Comparison of ENCODE assay signal across 1 cellular context in genomic region chr19:4985551-4985991, GRCh38.
TF ChIP-seq lines count a peak whose summit lies in the region.

No MANE protein-coding gene starts in this region.

TF ChIP-seq in HepG2, 621 proteins besides CTCF, POLR2A, EP300 and RAD21:
- TF ChIP-seq, protein P1, sequence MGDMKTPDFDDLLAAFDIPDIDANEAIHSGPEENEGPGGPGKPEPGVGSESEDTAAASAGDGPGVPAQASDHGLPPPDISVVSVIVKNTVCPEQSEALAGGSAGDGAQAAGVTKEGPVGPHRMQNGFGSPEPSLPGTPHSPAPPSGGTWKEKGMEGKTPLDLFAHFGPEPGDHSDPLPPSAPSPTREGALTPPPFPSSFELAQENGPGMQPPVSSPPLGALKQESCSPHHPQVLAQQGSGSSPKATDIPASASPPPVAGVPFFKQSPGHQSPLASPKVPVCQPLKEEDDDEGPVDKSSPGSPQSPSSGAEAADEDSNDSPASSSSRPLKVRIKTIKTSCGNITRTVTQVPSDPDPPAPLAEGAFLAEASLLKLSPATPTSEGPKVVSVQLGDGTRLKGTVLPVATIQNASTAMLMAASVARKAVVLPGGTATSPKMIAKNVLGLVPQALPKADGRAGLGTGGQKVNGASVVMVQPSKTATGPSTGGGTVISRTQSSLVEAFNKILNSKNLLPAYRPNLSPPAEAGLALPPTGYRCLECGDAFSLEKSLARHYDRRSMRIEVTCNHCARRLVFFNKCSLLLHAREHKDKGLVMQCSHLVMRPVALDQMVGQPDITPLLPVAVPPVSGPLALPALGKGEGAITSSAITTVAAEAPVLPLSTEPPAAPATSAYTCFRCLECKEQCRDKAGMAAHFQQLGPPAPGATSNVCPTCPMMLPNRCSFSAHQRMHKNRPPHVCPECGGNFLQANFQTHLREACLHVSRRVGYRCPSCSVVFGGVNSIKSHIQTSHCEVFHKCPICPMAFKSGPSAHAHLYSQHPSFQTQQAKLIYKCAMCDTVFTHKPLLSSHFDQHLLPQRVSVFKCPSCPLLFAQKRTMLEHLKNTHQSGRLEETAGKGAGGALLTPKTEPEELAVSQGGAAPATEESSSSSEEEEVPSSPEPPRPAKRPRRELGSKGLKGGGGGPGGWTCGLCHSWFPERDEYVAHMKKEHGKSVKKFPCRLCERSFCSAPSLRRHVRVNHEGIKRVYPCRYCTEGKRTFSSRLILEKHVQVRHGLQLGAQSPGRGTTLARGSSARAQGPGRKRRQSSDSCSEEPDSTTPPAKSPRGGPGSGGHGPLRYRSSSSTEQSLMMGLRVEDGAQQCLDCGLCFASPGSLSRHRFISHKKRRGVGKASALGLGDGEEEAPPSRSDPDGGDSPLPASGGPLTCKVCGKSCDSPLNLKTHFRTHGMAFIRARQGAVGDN (CRISPR knock-in tag; IDR thresholded peaks at IDR 0.05), result peak; percentile 12; the same call in 1 of the 2 replicates
- TF ChIP-seq RBFOX2 (IDR thresholded peaks at IDR 0.05; ENCODE audit: low read depth, low read length), result 0 out of 2 replicates have a peak, but pooled peaks have one; percentile 27
- TF ChIP-seq PITX1 (CRISPR knock-in tag; IDR thresholded peaks at IDR 0.05), result no peak
